ENCODE assay signal across 1 cellular context in genomic region chr18:3012920-3013810, GRCh38.
TF ChIP-seq lines count a peak whose summit lies in the region.

Gene LPIN2 (minus strand): TSS chr18:3013144. CDS start chr18:2960840, 52,304 bp downstream.

TF ChIP-seq in K562, 482 proteins besides CTCF, POLR2A, EP300 and RAD21 (continued from another document and continues in another):
- TF ChIP-seq ETS2 (tag; IDR thresholded peaks at IDR 0.05; ENCODE audit: borderline replicate concordance, poor library complexity, severe bottlenecking) (peak; percentile 73), KDM5B (IDR thresholded peaks at IDR 0.05; ENCODE audit: insufficient replicate concordance, low read depth, low read length) (peak; percentile 81), FOXK2 (conservative IDR thresholded peaks at IDR 0.05 in 1 of 2, IDR thresholded peaks at IDR 0.05 in 1 of 2; ENCODE audit: low read depth in 2 of 2) (0 out of 4 replicates have a peak, but pooled peaks of 1 of the 2 experiments have one; percentile 29), ZNF707 (CRISPR knock-in tag; conservative IDR thresholded peaks at IDR 0.05) (no peak), BMI1 (IDR thresholded peaks at IDR 0.05; ENCODE audit: low read length) (peak; percentile 99), HES1 (IDR thresholded peaks at IDR 0.05; ENCODE audit: low read depth) (peak; percentile 69), NONO (IDR thresholded peaks at IDR 0.05; ENCODE audit: low read depth in 2 of 2, low read length in 1 of 2) (peak; percentile 26 to 91; a peak in 3 of 4 replicates), HDAC1 (IDR thresholded peaks at IDR 0.05) (no peak), POLR2G (IDR thresholded peaks at IDR 0.05; ENCODE audit: low read depth, low read length) (peak; percentile 95), PBX2 (CRISPR knock-in tag; IDR thresholded peaks at IDR 0.05; ENCODE audit: low read depth) (no peak), PBX2 (tag; conservative IDR thresholded peaks at IDR 0.05; ENCODE audit: low read depth) (no peak), ZFP91 (CRISPR knock-in tag; IDR thresholded peaks at IDR 0.05) (no peak), ZNF764 (CRISPR knock-in tag; IDR thresholded peaks at IDR 0.05; ENCODE audit: low read depth) (0 out of 2 replicates have a peak, but pooled peaks have one; percentile 13), HOMEZ (CRISPR knock-in tag; IDR thresholded peaks at IDR 0.05) (no peak), BHLHE40 (IDR thresholded peaks at IDR 0.05; ENCODE audit: low read length) (peak; percentile 90), NEUROD1 (IDR thresholded peaks at IDR 0.05; ENCODE audit: borderline replicate concordance, low read depth, low read length, partially characterized antibody) (peak; percentile 40), SETDB1 (IDR thresholded peaks at IDR 0.05; ENCODE audit: low read length) (peak; percentile 33), RCOR1 (IDR thresholded peaks at IDR 0.05; ENCODE audit: borderline replicate concordance in 1 of 2, low read depth in 2 of 2, low read length in 2 of 2) (no peak; a peak in 1 of 4 replicates), KLF13 (tag; IDR thresholded peaks at IDR 0.05; ENCODE audit: borderline replicate concordance, low read depth) (0 out of 2 replicates have a peak, but pooled peaks have one; percentile 12), ATF7 (IDR thresholded peaks at IDR 0.05) (0 out of 2 replicates have a peak, but pooled peaks have one; percentile 8), CSDE1 (IDR thresholded peaks at IDR 0.05) (peak in 1 of 2 experiments; percentile 89; a peak in 2 of 4 replicates), POLR2H (tag; IDR thresholded peaks at IDR 0.05; ENCODE audit: low read depth) (peak; percentile 85), MYC (IDR thresholded peaks at IDR 0.05; ENCODE audit: low read depth, low read length) (peak; percentile 68), MYC (CRISPR knock-in tag; IDR thresholded peaks at IDR 0.05; ENCODE audit: borderline replicate concordance, low read depth) (no peak), DPF2 (IDR thresholded peaks at IDR 0.05) (no peak; the same call in 1 of the 2 replicates), SMARCA4 (IDR thresholded peaks at IDR 0.05) (no peak), CTBP1 (IDR thresholded peaks at IDR 0.05; ENCODE audit: borderline replicate concordance) (peak; percentile 78; the same call in 1 of the 2 replicates), MNT (conservative IDR thresholded peaks at IDR 0.05) (peak; percentile 48 to 70), TAF1 (IDR thresholded peaks at IDR 0.05; ENCODE audit: control insufficient read depth, extremely low read depth, insufficient read depth, low read length, severe bottlenecking) (peak; percentile 87), RB1 (IDR thresholded peaks at IDR 0.05; ENCODE audit: low read depth) (peak; percentile 36), NELFE (IDR thresholded peaks at IDR 0.05; ENCODE audit: insufficient read depth, insufficient read length) (no peak), USF2 (CRISPR knock-in tag; IDR thresholded peaks at IDR 0.05) (peak; percentile 97), HNRNPK (IDR thresholded peaks at IDR 0.05; ENCODE audit: low read depth, low read length, poor library complexity, severe bottlenecking) (no peak), L3MBTL2 (IDR thresholded peaks at IDR 0.05) (peak; percentile 60; the same call in 1 of the 2 replicates), ZNF197 (CRISPR knock-in tag; IDR thresholded peaks at IDR 0.05; ENCODE audit: low read depth) (peak; percentile 94), VEZF1 (CRISPR knock-in tag; IDR thresholded peaks at IDR 0.05) (peak; percentile 75), HNRNPUL1 (IDR thresholded peaks at IDR 0.05; ENCODE audit: low read length) (no peak), UBTF (IDR thresholded peaks at IDR 0.05; ENCODE audit: borderline replicate concordance in 1 of 2, low read depth in 2 of 2, low read length in 2 of 2) (peak in 1 of 2 experiments; percentile 95; a peak in 2 of 4 replicates), GABPA (tag; conservative IDR thresholded peaks at IDR 0.05; ENCODE audit: low read depth) (peak; percentile 66), CEBPG (CRISPR knock-in tag; IDR thresholded peaks at IDR 0.05) (no peak), CEBPG (tag; conservative IDR thresholded peaks at IDR 0.05 in 1 of 2, IDR thresholded peaks at IDR 0.05 in 1 of 2) (0 out of 4 replicates have a peak, but pooled peaks of 1 of the 2 experiments have one; percentile 21), RFX1 (IDR thresholded peaks at IDR 0.05) (peak; percentile 99), STAT6 (CRISPR knock-in tag; IDR thresholded peaks at IDR 0.05) (peak; percentile 30; the same call in 1 of the 2 replicates), ESRRA (IDR thresholded peaks at IDR 0.05; ENCODE audit: borderline replicate concordance, low read depth) (no peak), THAP7 (CRISPR knock-in tag; IDR thresholded peaks at IDR 0.05) (no peak), RBM14 (IDR thresholded peaks at IDR 0.05; ENCODE audit: borderline replicate concordance, insufficient read depth, low read depth, low read length) (0 out of 2 replicates have a peak, but pooled peaks have one; percentile 54), ZNF384 (IDR thresholded peaks at IDR 0.05; ENCODE audit: low read depth, low read length) (peak; percentile 99), SMAD4 (CRISPR knock-in tag; conservative IDR thresholded peaks at IDR 0.05) (peak; percentile 61), TEAD4 (IDR thresholded peaks at IDR 0.05; ENCODE audit: low read length) (no peak), TEAD4 (CRISPR knock-in tag; IDR thresholded peaks at IDR 0.05; ENCODE audit: borderline replicate concordance) (no peak), PHF8 (IDR thresholded peaks at IDR 0.05; ENCODE audit: borderline replicate concordance, low read length) (peak; percentile 85; the same call in 1 of the 2 replicates)
